ENCODE assay signal across 1 cellular context in the genomic region with DNA sequence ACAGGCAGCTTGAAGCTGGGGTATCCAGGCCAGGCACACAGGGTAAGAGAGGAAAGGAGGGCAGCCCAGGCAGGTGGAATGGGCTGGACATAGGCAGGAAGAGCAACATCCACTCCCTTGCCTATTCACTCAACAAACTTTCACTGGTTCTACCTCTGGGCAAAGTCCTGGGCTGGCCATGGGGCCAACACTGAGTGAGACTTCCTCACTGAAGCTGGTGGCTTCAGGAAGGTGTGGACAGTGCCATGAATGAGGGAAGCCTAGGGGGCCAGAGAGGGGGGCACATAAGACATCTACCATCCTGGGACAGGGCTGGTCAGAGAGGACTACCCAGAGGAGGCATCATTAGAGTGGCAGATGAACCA.
TF ChIP-seq lines count a peak whose summit lies in the region.

No MANE protein-coding gene starts in this region.

TF ChIP-seq in WTC11, 78 proteins besides CTCF, POLR2A, EP300 and RAD21 (continued from another document):
- TF ChIP-seq, protein P1, sequence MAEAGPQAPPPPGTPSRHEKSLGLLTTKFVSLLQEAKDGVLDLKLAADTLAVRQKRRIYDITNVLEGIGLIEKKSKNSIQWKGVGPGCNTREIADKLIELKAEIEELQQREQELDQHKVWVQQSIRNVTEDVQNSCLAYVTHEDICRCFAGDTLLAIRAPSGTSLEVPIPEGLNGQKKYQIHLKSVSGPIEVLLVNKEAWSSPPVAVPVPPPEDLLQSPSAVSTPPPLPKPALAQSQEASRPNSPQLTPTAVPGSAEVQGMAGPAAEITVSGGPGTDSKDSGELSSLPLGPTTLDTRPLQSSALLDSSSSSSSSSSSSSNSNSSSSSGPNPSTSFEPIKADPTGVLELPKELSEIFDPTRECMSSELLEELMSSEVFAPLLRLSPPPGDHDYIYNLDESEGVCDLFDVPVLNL (CRISPR knock-in tag; IDR thresholded peaks at IDR 0.05; ENCODE audit: borderline replicate concordance, low read depth) = no peak
- TF ChIP-seq NR3C1 (CRISPR knock-in tag; conservative IDR thresholded peaks at IDR 0.05; ENCODE audit: low read depth) (no peak), SP1 (CRISPR knock-in tag; conservative IDR thresholded peaks at IDR 0.05) (no peak), NFYB (CRISPR knock-in tag; conservative IDR thresholded peaks at IDR 0.05; ENCODE audit: low read depth) (no peak), ETV6 (CRISPR knock-in tag; IDR thresholded peaks at IDR 0.05) (no peak), ZNF232 (CRISPR knock-in tag; IDR thresholded peaks at IDR 0.05) (no peak)
- TF ChIP-seq, protein P2, sequence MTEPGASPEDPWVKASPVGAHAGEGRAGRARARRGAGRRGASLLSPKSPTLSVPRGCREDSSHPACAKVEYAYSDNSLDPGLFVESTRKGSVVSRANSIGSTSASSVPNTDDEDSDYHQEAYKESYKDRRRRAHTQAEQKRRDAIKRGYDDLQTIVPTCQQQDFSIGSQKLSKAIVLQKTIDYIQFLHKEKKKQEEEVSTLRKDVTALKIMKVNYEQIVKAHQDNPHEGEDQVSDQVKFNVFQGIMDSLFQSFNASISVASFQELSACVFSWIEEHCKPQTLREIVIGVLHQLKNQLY (CRISPR knock-in tag; IDR thresholded peaks at IDR 0.05) = no peak
